In the genomic region with DNA sequence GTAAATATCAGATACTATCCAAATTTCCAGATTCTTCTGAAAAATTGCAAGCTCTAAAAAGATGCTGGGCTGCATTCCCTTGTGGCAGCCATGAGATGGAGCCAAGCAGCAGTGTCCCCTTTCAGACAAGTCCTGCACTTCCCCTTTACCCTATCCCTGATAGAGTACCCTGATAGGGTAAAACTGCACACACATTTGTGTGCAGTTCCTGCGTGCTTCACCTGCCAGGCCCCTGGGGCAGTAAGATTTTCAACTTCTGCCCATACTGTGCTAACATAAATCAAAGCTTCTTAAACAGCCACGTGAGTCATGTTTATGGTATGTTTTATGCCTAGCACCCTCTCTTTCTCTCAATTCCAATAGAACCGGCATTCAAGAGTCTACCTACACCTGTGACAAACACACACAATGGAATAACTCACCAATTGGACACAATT, we compare ENCODE assay signal across 7 cellular contexts. TPM values are rescaled to one million over a fixed set of nuclear protein-coding genes. Genes with fewer than 3 reads are reported as not detected.
DNase-seq lines count a peak whose midpoint lies in the region; ATAC-seq and TF ChIP-seq lines count a peak whose summit lies in the region.

No MANE protein-coding gene starts in this region.

- H3K4me3 ChIP-seq in HAP-1 (no peak overlapping the region), PC-9 (no peak overlapping the region), testis (no peak overlapping the region), colonic mucosa (no peak overlapping the region)

- CTCF ChIA-PET in PC-9 (lab: Charles Lee), result interaction anchor here (0.8 to 1.9 kb wide), 4 partner anchors 14 to 98 kb away, joined by 3 to 6 read pairs (median 4); no protein-coding TSS in a partner anchor

- H3K9me3 ChIP-seq in HAP-1, result no peaks in the 10 kb centered on the region
- H3K9me3 ChIP-seq in PC-9 (ENCODE audit: insufficient read depth, low read depth), result no peaks in the 10 kb centered on the region
- H3K9me3 ChIP-seq in testis, result no peaks in the 10 kb centered on the region
- no peaks in the 10 kb centered on the region for H3K9me3 ChIP-seq in colonic mucosa

- intact Hi-C loops in PC-9 (cut with micrococcal nuclease; ENCODE audit: unreplicated experiment) (loop anchor here (1.0 to 2.0 kb wide), 4 partner anchors 40 to 235 kb away; a partner anchor contains a TSS), testis (cut with DNase I; ENCODE audit: low total_unique reads) (no loop called here), colonic mucosa (cut with DNase I) (no loop called here)

- no peaks in the 10 kb centered on the region for H4K20me1 ChIP-seq in PC-9 (ENCODE audit: insufficient read depth)

- in situ Hi-C loops in HAP-1 (cut with MboI; ENCODE audit: low sequenced_read_pairs), result no loop called here

- peaks cover 17% of the 10 kb centered on the region; the same call in 1 of the 2 replicates for H3F3A ChIP-seq in PC-9 (ENCODE audit: insufficient read depth, low read depth)

- no peak for TF ChIP-seq POLR2A in testis (IDR thresholded peaks at IDR 0.05)

- H3K9me2 ChIP-seq in PC-9 (ENCODE audit: insufficient read depth), result no peaks in the 10 kb centered on the region

- H2AFZ ChIP-seq in PC-9, result 0 out of 2 replicates have a peak overlapping the region, but pooled peaks have one; percentile 36

- H3K36me3 ChIP-seq in HAP-1 (replicated peaks) (no peaks in the 10 kb centered on the region), PC-9 (ENCODE audit: low read depth) (no peaks in the 10 kb centered on the region), testis (ENCODE audit: low read depth, missing control alignments) (no peaks in the 10 kb centered on the region), colonic mucosa (no peaks in the 10 kb centered on the region)

- H3K9ac ChIP-seq in colonic mucosa (ENCODE audit: low read depth in 2 of 2, low read length in 2 of 2), result no peak overlapping the region

- no peaks in the 10 kb centered on the region for H3K4me1 ChIP-seq in HAP-1
- H3K4me1 ChIP-seq in PC-9 (replicated peaks; ENCODE audit: insufficient read depth), result peaks cover 30% of the 10 kb centered on the region
- H3K4me1 ChIP-seq in testis, result no peaks in the 10 kb centered on the region
- no peaks in the 10 kb centered on the region for H3K4me1 ChIP-seq in colonic mucosa

- POLR2A ChIA-PET in PC-9 (lab: Charles Lee; ENCODE audit: unreplicated experiment), result interaction anchor here (0.5 to 1.0 kb wide), 2 partner anchors 15 to 177 kb away, joined by 4 to 6 read pairs; no protein-coding TSS in a partner anchor

- ATAC-seq in GM18511 (IDR thresholded peaks at IDR 0.05; ENCODE audit: unreplicated experiment), result no peak

- H3K27me3 ChIP-seq in HAP-1 (ENCODE audit: low read depth) (no peaks in the 10 kb centered on the region), PC-9 (ENCODE audit: insufficient read depth, low read depth) (no peaks in the 10 kb centered on the region), testis (no peaks in the 10 kb centered on the region), colonic mucosa (no peaks in the 10 kb centered on the region)

- H3K4me2 ChIP-seq in PC-9, result peak overlapping the region; percentile 44

- WGBS in testis, 2 donors, result 76 to 77% methylated on average over 3 of the region's 3 CpGs

- TF ChIP-seq CTCF in PC-9 (conservative IDR thresholded peaks at IDR 0.05) (peak; percentile 55), testis (IDR thresholded peaks at IDR 0.05) (peak in 1 of 3 experiments; percentile 41), colonic mucosa (IDR thresholded peaks at IDR 0.05) (no peak)

- H3K27ac ChIP-seq in PC-9, result peak overlapping the region; percentile 20; the same call in 1 of the 2 replicates
- H3K27ac ChIP-seq in testis, result no peak overlapping the region
- no peak overlapping the region for H3K27ac ChIP-seq in colonic mucosa

- no peaks in the 10 kb centered on the region for H3K79me2 ChIP-seq in PC-9 (ENCODE audit: low read depth)

- peak; percentile 28 to 35 for DNase-seq in HAP-1 (ENCODE audit: low spot score in 2 of 2)
- peak; percentile 69 to 91 for DNase-seq in PC-9
- DNase-seq in fibroblast of the conjunctiva (ENCODE audit: low read depth), result peak; percentile 54
- peak; percentile 23 for DNase-seq in testis
- DNase-seq in globus pallidus (ENCODE audit: low spot score), result no peak
- DNase-seq in colonic mucosa, result no peak

- no TSS peak for BruUV-seq in PC-9 (replicated peaks; lab: Mats Ljungman, UMichigan)

RNA-seq across cellular contexts. Expression of a gene that starts 52.2 kb away (rescaled TPM):
- total RNA-seq in PC-9 (2021), result 1.9 and 2.1 TPM in 2 replicates
- total RNA-seq in testis, result 1 to 10 TPM; 8.2 to 9.2 TPM
- 6.9 TPM for polyA plus RNA-seq in testis (ENCODE audit: insufficient read depth, low read depth, low replicate concordance)
- 1 to 10 TPM; 6.1 to 7.5 TPM for total RNA-seq in colonic mucosa

Comparison
In these comparisons a context has a peak if more than half of its experiments do, and no peak if none do; other contexts are left out.
1. DNase-seq: peak in HAP-1 (2 of 2), PC-9 (2 of 2), fibroblast of the conjunctiva (single experiment) and testis (single experiment); none in globus pallidus (single experiment) and colonic mucosa (single experiment).